ENCODE assay signal across 17 cellular contexts in the genomic region with DNA sequence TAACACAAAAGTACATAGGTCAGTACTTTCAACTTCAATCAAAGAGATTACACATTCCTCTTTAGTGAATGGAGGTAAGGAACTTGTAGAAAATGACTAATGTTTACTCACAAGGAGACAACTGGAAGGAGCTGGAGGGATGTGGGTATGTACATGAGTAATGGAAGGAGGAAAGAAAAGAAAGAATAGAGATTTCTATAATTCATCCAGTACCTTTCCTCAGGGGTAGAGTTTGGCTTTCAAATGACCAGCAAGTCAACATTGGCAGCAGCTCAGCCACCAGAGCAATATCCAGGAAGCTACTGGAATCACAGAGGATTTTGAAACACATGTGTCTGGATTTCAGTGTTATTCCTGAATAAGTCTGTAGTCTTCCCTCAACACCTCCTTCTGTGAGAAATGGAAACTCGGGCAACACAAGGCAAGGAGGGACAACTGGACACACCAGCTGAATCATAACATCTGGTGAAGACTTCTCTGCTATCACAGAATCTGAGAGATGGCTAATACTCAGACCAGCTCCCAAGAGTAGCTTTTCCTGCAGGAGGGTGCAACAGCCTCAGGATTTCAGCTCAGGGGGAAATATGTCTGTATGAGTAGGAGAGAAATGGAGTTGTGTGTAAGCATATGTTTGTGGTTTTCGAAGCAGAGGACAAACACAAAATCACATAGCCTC.
A peak's percentile ranks its signal among the peaks of the same experiment; 100 is the strongest.
DNase-seq lines count a peak whose midpoint lies in the region; ATAC-seq and TF ChIP-seq lines count a peak whose summit lies in the region.
"Had no signal": no experiment of that assay in that cellular context is flagged by ENCODE, and none has a peak within 500 bp of the region (broad histone marks: within the 10 kb centered on the region; RNA-seq: fewer than 3 reads in every experiment).

No MANE protein-coding gene starts in this region.

- 62 to 74% methylated on average over 2 of the region's 2 CpGs for WGBS in aorta, 2 donors

- peak; percentile 43 for ATAC-seq in aorta (ENCODE audit: low FRiP score)
- ATAC-seq in GM19035 (IDR thresholded peaks at IDR 0.05; ENCODE audit: unreplicated experiment): no peak
- ATAC-seq: natural killer cell; stimulated activated naive B cell treated with anti-CD40 and anti-IgM and Interleukin-4, amounts not matched to agents 10 μg/mL and 1 μg/mL and 100 μg/mL, for 72 hours had no signal

- H3K27me3 ChIP-seq in breast epithelium (no peaks in the 10 kb centered on the region), left ventricle myocardium inferior (ENCODE audit: low read depth) (no peaks in the 10 kb centered on the region), aorta (ENCODE audit: control insufficient read depth in 1 of 2, insufficient read depth in 2 of 2, low read length in 1 of 2) (no peaks in the 10 kb centered on the region)

- BruUV-seq in MCF 10A (replicated peaks; lab: Mats Ljungman, UMichigan): no TSS peak

- H3K4me3 Mint-ChIP-seq in MCF 10A (ENCODE audit: unreplicated experiment): no peak overlapping the region
- H3K4me3 Mint-ChIP-seq: dendritic cell treated with granulocyte-macrophage colony-stimulating factor and Interleukin-4, amounts not matched to agents 40 ng/mL and 50 ng/mL, for 4 days; natural killer cell; stimulated activated naive B cell treated with anti-CD40 and anti-IgM and Interleukin-4, amounts not matched to agents 10 μg/mL and 1 μg/mL and 100 μg/mL, for 72 hours had no signal

- H3K9me3 ChIP-seq in breast epithelium: no peaks in the 10 kb centered on the region
- no peaks in the 10 kb centered on the region for H3K9me3 ChIP-seq in left ventricle myocardium inferior (replicated peaks)
- H3K9me3 ChIP-seq in aorta (ENCODE audit: control insufficient read depth, low read length): no peaks in the 10 kb centered on the region

- peaks cover 32% of the 10 kb centered on the region for H3K4me1 Mint-ChIP-seq in MCF 10A (ENCODE audit: insufficient read depth, unreplicated experiment)
- H3K4me1 Mint-ChIP-seq: natural killer cell; stimulated activated naive B cell treated with anti-CD40 and anti-IgM and Interleukin-4, amounts not matched to agents 10 μg/mL and 1 μg/mL and 100 μg/mL, for 72 hours had no signal

- TF ChIP-seq CTCF in MCF 10A (IDR thresholded peaks at IDR 0.05; ENCODE audit: unreplicated experiment): no peak
- TF ChIP-seq CTCF in breast epithelium (IDR thresholded peaks at IDR 0.05): no peak
- no peak for TF ChIP-seq CTCF in left ventricle myocardium inferior (IDR thresholded peaks at IDR 0.05; ENCODE audit: borderline replicate concordance)

- CTCF ChIA-PET in MCF 10A (lab: Yijun Ruan, JAX): interaction anchor here (0.7 to 2.0 kb wide), 12 partner anchors 10 to 1701 kb away, joined by 3 to 6 read pairs (median 3); no protein-coding TSS in a partner anchor

- POLR2A ChIA-PET in MCF 10A (lab: Yijun Ruan, JAX): interaction anchor here (0.6 to 2.0 kb wide), 16 partner anchors 10 to 1727 kb away, joined by 3 to 10 read pairs (median 4); no protein-coding TSS in a partner anchor

- no peaks in the 10 kb centered on the region for H3K36me3 Mint-ChIP-seq in MCF 10A (ENCODE audit: insufficient read depth, unreplicated experiment)
- H3K36me3 Mint-ChIP-seq: natural killer cell; stimulated activated naive B cell treated with anti-CD40 and anti-IgM and Interleukin-4, amounts not matched to agents 10 μg/mL and 1 μg/mL and 100 μg/mL, for 72 hours had no signal

- H3K4me1 ChIP-seq in breast epithelium (no peaks in the 10 kb centered on the region), left ventricle myocardium inferior (no peaks in the 10 kb centered on the region), aorta (ENCODE audit: control insufficient read depth in 1 of 2, insufficient read depth in 2 of 2, low read length in 2 of 2) (peaks cover 0 to 2% of the 10 kb centered on the region in 2 donors)

- no peak for TF ChIP-seq POLR2A in breast epithelium (IDR thresholded peaks at IDR 0.05)

- DNase-seq in MCF 10A (ENCODE audit: unreplicated experiment): peak; percentile 83
- no peak for DNase-seq in breast epithelium (ENCODE audit: low spot score in 2 of 2)
- DNase-seq in astrocyte of the hippocampus (ENCODE audit: low read depth, low spot score): peak; percentile 51
- no peak for DNase-seq in left ventricle myocardium inferior
- DNase-seq in aorta: peak in 1 of 2 donors; percentile 51
- no peak for DNase-seq in NCI-H1105 treated with DMSO at 0.1 percent for 48 hours (lab: John Stamatoyannopoulos, UW)
- DNase-seq in superior temporal gyrus (ENCODE audit: extremely low spot score): no peak
- DNase-seq: DMS79; natural killer cell; NCI-H1694 treated with DMSO at 0.1 percent for 48 hours; NCI-H748 treated with DMSO at 0.1 percent for 48 hours; stimulated activated CD4-positive, alpha-beta T cell treated with anti-CD3 and anti-CD28 coated beads, Interleukin-2, amount 100 ng/mL, for 24 hours; stimulated activated naive B cell treated with anti-CD40 and anti-IgM and Interleukin-4, amounts not matched to agents 10 μg/mL and 1 μg/mL and 100 μg/mL, for 72 hours had no signal

- intact Hi-C loops in MCF 10A (cut with micrococcal nuclease) (loop anchor here (5.0 kb wide), 1 partner anchor 849 kb away; no protein-coding TSS in a partner anchor), breast epithelium (cut with DNase I; ENCODE audit: low total_unique reads) (no loop called here), left ventricle myocardium inferior (cut with micrococcal nuclease) (no loop called here), aorta (cut with DNase I) (no loop called here)

- H3K4me3 ChIP-seq in breast epithelium: no peak overlapping the region
- H3K4me3 ChIP-seq in left ventricle myocardium inferior: no peak overlapping the region
- H3K4me3 ChIP-seq in aorta (ENCODE audit: low read length in 2 of 2): no peak overlapping the region
- H3K4me3 ChIP-seq: SK-N-MC had no signal

- H3K9me3 Mint-ChIP-seq in MCF 10A (ENCODE audit: unreplicated experiment): no peaks in the 10 kb centered on the region
- H3K9me3 Mint-ChIP-seq: dendritic cell treated with granulocyte-macrophage colony-stimulating factor and Interleukin-4, amounts not matched to agents 40 ng/mL and 50 ng/mL, for 4 days; stimulated activated naive B cell treated with anti-CD40 and anti-IgM and Interleukin-4, amounts not matched to agents 10 μg/mL and 1 μg/mL and 100 μg/mL, for 72 hours had no signal

- H3K27ac Mint-ChIP-seq in MCF 10A (ENCODE audit: low read depth, unreplicated experiment): peak overlapping the region; percentile 90
- H3K27ac Mint-ChIP-seq: dendritic cell treated with granulocyte-macrophage colony-stimulating factor and Interleukin-4, amounts not matched to agents 40 ng/mL and 50 ng/mL, for 4 days; natural killer cell; stimulated activated naive B cell treated with anti-CD40 and anti-IgM and Interleukin-4, amounts not matched to agents 10 μg/mL and 1 μg/mL and 100 μg/mL, for 72 hours had no signal

- no peaks in the 10 kb centered on the region for H3K27me3 Mint-ChIP-seq in MCF 10A (ENCODE audit: insufficient read depth, unreplicated experiment)

- H3K27ac ChIP-seq in breast epithelium (no peak overlapping the region), left ventricle myocardium inferior (replicated peaks) (peak overlapping the region; percentile 43), aorta (ENCODE audit: low read depth in 1 of 2, low read length in 2 of 2) (no peak overlapping the region)
- H3K27ac ChIP-seq: 22Rv1, SK-N-MC had no signal

- H3K36me3 ChIP-seq in breast epithelium: no peaks in the 10 kb centered on the region
- H3K36me3 ChIP-seq in left ventricle myocardium inferior: no peaks in the 10 kb centered on the region
- no peaks in the 10 kb centered on the region for H3K36me3 ChIP-seq in aorta (ENCODE audit: control insufficient read depth in 1 of 2, insufficient read depth in 2 of 2, low read length in 1 of 2)

Comparison
In these comparisons a context has a peak if more than half of its experiments do, and no peak if none do; other contexts are left out.
1. DNase-seq: peak in MCF 10A (single experiment) and astrocyte of the hippocampus (single experiment); none in breast epithelium (0 of 2), left ventricle myocardium inferior (single experiment), NCI-H1105 treated with DMSO at 0.1 percent for 48 hours (single experiment) and superior temporal gyrus (single experiment).